Comparison of ENCODE assay signal across 8 cellular contexts in genomic region chr2:38632980-38633379, GRCh38. TPM values are rescaled to one million over a fixed set of nuclear protein-coding genes. Genes with fewer than 3 reads are reported as not detected.
"Had no signal": no experiment of that assay in that cellular context is flagged by ENCODE, and none has a peak within 500 bp of the region (broad histone marks: within the 10 kb centered on the region; RNA-seq: fewer than 3 reads in every experiment).

No MANE protein-coding gene starts in this region.

- DNase-seq: IMR-90, KBM-7, KG1 had no signal

- FAIRE-seq: HepG2, HTR-8/SVneo had no signal

- H3K27ac ChIP-seq: HL-60, KMS-11 had no signal

- H3K9ac ChIP-seq: KMS-11 had no signal

- ATAC-seq: HepG2 had no signal

RNA-seq across cellular contexts. Expression of gene GALM, which starts 32.9 kb away (rescaled TPM):
- total RNA-seq: HT1080 had no signal
